In the genomic region with DNA sequence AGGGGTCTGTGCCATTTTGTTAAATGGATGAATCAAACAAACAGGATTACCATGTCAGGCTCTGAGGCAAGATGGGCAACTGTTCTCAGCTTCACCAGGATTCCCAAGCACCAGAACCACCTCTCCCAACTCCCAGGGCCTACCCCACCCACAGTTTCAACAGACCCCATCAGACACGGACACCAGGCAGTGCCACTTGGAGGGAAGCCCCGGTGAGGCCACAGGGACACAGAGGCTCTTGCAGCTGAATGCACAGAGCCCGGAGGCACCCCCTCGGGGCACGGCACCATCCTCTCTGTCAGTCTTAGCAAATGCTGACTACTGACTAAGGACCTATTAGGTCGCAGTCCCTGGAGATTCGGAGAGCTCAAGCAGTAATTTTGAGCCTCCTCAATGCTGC, we compare ENCODE assay signal across 1 cellular context.
TF ChIP-seq lines count a peak whose summit lies in the region.

No MANE protein-coding gene starts in this region.

TF ChIP-seq in HepG2, 621 proteins besides CTCF, POLR2A, EP300 and RAD21:
- no peak for TF ChIP-seq SRSF1 (optimal IDR thresholded peaks at IDR 0.05; ENCODE audit: low read depth, low read length)
- no peak for TF ChIP-seq PAWR (CRISPR knock-in tag; IDR thresholded peaks at IDR 0.05; ENCODE audit: borderline replicate concordance)
- no peak for TF ChIP-seq HMG20A (CRISPR knock-in tag; IDR thresholded peaks at IDR 0.05; ENCODE audit: borderline replicate concordance)
